In the genomic region with DNA sequence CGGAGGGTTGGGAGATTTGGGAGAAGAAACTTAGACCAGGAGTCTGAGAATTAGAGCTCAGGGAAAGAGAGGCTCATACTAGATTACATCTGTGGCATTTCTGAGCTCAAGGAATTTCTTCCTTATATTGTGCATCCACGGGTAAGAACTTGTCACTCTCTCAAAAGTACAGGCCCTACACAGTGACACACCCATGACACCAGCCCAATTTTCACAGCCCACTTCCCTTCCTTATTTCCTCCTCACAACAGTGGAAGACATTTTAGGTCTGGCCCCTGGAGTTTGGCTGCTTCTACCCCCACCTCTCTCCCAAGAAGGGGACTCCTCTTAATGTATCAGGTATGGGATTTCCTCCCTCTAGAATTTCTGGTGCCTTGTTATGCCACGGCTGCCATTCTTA, we compare ENCODE assay signal across 13 cellular contexts. TPM values are rescaled to one million over a fixed set of nuclear protein-coding genes. Genes with fewer than 3 reads are reported as not detected.
DNase-seq lines count a peak whose midpoint lies in the region; ATAC-seq, FAIRE-seq and TF ChIP-seq lines count a peak whose summit lies in the region.
"Had no signal": no experiment of that assay in that cellular context is flagged by ENCODE, and none has a peak within 500 bp of the region (broad histone marks: within the 10 kb centered on the region; RNA-seq: fewer than 3 reads in every experiment).

No MANE protein-coding gene starts in this region.

- FAIRE-seq in K562 (lab: Jason Lieb, UNC): no peak
- FAIRE-seq: H54, small intestine had no signal

- 45 to 57% methylated on average over 3 of the region's 3 CpGs for WGBS in GM23248 (ENCODE audit: low coverage in 1 of 2, low lambda C conversion rate in 2 of 2, missing lambda C conversion rate in 2 of 2), 2 experiments
- 16% methylated on average over 3 of the region's 3 CpGs for WGBS in K562 (ENCODE audit: insufficient coverage, low coverage, missing lambda C conversion rate)
- WGBS in lower leg skin, 2 donors: 38 to 51% methylated on average over 3 of the region's 3 CpGs

- no peaks in the 10 kb centered on the region for H3K27me3 ChIP-seq in BLaER1 treated with 17β-estradiol and CSF1 and Interleukin-3, amounts not matched to agents 10 nM and 100 nM
- H3K27me3 ChIP-seq in GM23248 (replicated peaks; ENCODE audit: insufficient read depth) (no peaks in the 10 kb centered on the region), K562 (ENCODE audit: control insufficient read depth in 2 of 2, insufficient read depth in 2 of 2, low read length in 2 of 2) (no peaks in the 10 kb centered on the region)

- TF ChIP-seq CTCF in K562 (IDR thresholded peaks at IDR 0.05 in 2 of 3, conservative IDR thresholded peaks at IDR 0.05 in 1 of 3; ENCODE audit: insufficient read depth in 2 of 3, low read depth in 1 of 3, low read length in 3 of 3) (no peak), lower leg skin (IDR thresholded peaks at IDR 0.05) (no peak)

- H3K9me1 ChIP-seq in K562 (ENCODE audit: control insufficient read depth, insufficient read depth, low read length): peaks cover 3% of the 10 kb centered on the region

- H3K4me3 Mint-ChIP-seq in naive B cell: peak overlapping the region in 5 of 8 donors; percentile 26 to 80 (median 53)

- in situ Hi-C loops in GM23248 (cut with MboI): no loop called here
- in situ Hi-C loops in K562 (cut with MboI): loop anchor here (10.0 kb wide), 1 partner anchor 51 kb away; no protein-coding TSS in a partner anchor

- DNase-seq in GM23248 (no peak), K562 (ENCODE audit: extremely low read depth in 1 of 4, low spot score in 3 of 4) (no peak), naive B cell (no peak), lower leg skin (ENCODE audit: low spot score in 2 of 2) (no peak), dermis blood vessel endothelial cell (no peak)

- no peak for TF ChIP-seq POLR2A in K562 (conservative IDR thresholded peaks at IDR 0.05)
- TF ChIP-seq POLR2A in lower leg skin (IDR thresholded peaks at IDR 0.05): no peak

- intact Hi-C loops in K562 (cut with micrococcal nuclease): loop anchor here (1.0 kb wide), 3 partner anchors 14 to 46 kb away; no protein-coding TSS in a partner anchor
- intact Hi-C loops in lower leg skin (cut with DNase I; ENCODE audit: low total_unique reads): no loop called here

- TF ChIP-seq RAD21 in K562 (CRISPR knock-in tag; conservative IDR thresholded peaks at IDR 0.05 in 1 of 2, IDR thresholded peaks at IDR 0.05 in 1 of 2): no peak

- no peaks in the 10 kb centered on the region for H3K9me2 ChIP-seq in GM23248 (ENCODE audit: insufficient read depth)

- H3K9ac ChIP-seq in BLaER1 treated with 17β-estradiol and CSF1 and Interleukin-3, amounts not matched to agents 10 nM and 100 nM: peak overlapping the region in 10 of 11 experiments; percentile 14 to 78 (median 51); a peak in 19 of 22 replicates
- H3K9ac ChIP-seq in GM23248: no peak overlapping the region
- H3K9ac ChIP-seq in K562 (ENCODE audit: insufficient read depth in 1 of 2, low read depth in 2 of 2, low read length in 2 of 2): peak overlapping the region; percentile 45 to 84; a peak in 1 of 4 replicates

- H3K79me2 ChIP-seq in GM23248 (ENCODE audit: insufficient read depth) (peaks cover 7% of the 10 kb centered on the region), K562 (ENCODE audit: control insufficient read depth, insufficient read depth, low read length) (peaks cover 54% of the 10 kb centered on the region)

- H3K27me3 Mint-ChIP-seq in naive B cell: no peaks in the 10 kb centered on the region

- peaks cover 43 to 55% (median 47%) of the 10 kb centered on the region in 3 donors for H3K4me1 Mint-ChIP-seq in naive B cell

- peak overlapping the region in 2 of 6 donors; percentile 69 to 70 for H3K27ac Mint-ChIP-seq in naive B cell

- H3K36me3 Mint-ChIP-seq in naive B cell: no peaks in the 10 kb centered on the region

- peak overlapping the region; percentile 85 to 97 (median 92) for H3K4me2 ChIP-seq in BLaER1 treated with 17β-estradiol and CSF1 and Interleukin-3, amounts not matched to agents 10 nM and 100 nM
- no peak overlapping the region for H3K4me2 ChIP-seq in GM23248 (ENCODE audit: unreplicated experiment)
- peak overlapping the region; percentile 59; the same call in 1 of the 2 replicates for H3K4me2 ChIP-seq in K562 (ENCODE audit: insufficient read depth, low read length)

- H2AFZ ChIP-seq in GM23248: no peak overlapping the region
- H2AFZ ChIP-seq in K562 (ENCODE audit: low read depth, low read length): no peak overlapping the region

- CTCF ChIA-PET in K562 (lab: Yijun Ruan, JAX; ENCODE audit: low intra/inter-chr PET ratio): interaction anchor here (0.6 to 1.3 kb wide), 2 partner anchors 177 to 793 kb away, joined by 3 read pairs; no protein-coding TSS in a partner anchor

- no peak for TF ChIP-seq EP300 in K562 (IDR thresholded peaks at IDR 0.05; ENCODE audit: low read length)

- peaks cover 59 to 93% (median 73%) of the 10 kb centered on the region in 10 experiments for H3K4me1 ChIP-seq in BLaER1 treated with 17β-estradiol and CSF1 and Interleukin-3, amounts not matched to agents 10 nM and 100 nM
- H3K4me1 ChIP-seq in GM23248 (ENCODE audit: insufficient read depth) (no peaks in the 10 kb centered on the region), K562 (replicated peaks in 1 of 2; ENCODE audit: control insufficient read depth in 2 of 2, insufficient read depth in 2 of 2, low read length in 2 of 2) (peaks cover 40 to 42% of the 10 kb centered on the region in 2 experiments)

- POLR2A ChIA-PET in K562 (lab: Yijun Ruan, JAX): interaction anchor here (0.6 to 1.9 kb wide), 9 partner anchors 9 to 98 kb away, joined by 3 to 5 read pairs (median 4); partner anchors contain the start of gene ZNF385A

- peaks cover 0 to 46% (median 28%) of the 10 kb centered on the region in 11 experiments; a peak in 16 of 22 replicates for H4K20me1 ChIP-seq in BLaER1 treated with 17β-estradiol and CSF1 and Interleukin-3, amounts not matched to agents 10 nM and 100 nM
- no peaks in the 10 kb centered on the region for H4K20me1 ChIP-seq in GM23248 (ENCODE audit: insufficient read depth)
- no peaks in the 10 kb centered on the region; the same call in 1 of the 2 replicates for H4K20me1 ChIP-seq in K562 (replicated peaks; ENCODE audit: control insufficient read depth, insufficient read depth, low read length)

- H3F3A ChIP-seq in GM23248 (ENCODE audit: insufficient read depth): peaks cover 66% of the 10 kb centered on the region

- no TSS peak for BruUV-seq in K562 (replicated peaks; lab: Mats Ljungman, UMichigan)

- peaks cover 44 to 62% (median 46%) of the 10 kb centered on the region in 11 experiments for H3K36me3 ChIP-seq in BLaER1 treated with 17β-estradiol and CSF1 and Interleukin-3, amounts not matched to agents 10 nM and 100 nM
- H3K36me3 ChIP-seq in GM23248 (ENCODE audit: low read depth): peaks cover 47% of the 10 kb centered on the region
- H3K36me3 ChIP-seq in K562 (ENCODE audit: control insufficient read depth, insufficient read depth, low read length): peaks cover 56% of the 10 kb centered on the region; the same call in 2 of the 3 replicates

- H3K27ac ChIP-seq in BLaER1 treated with 17β-estradiol and CSF1 and Interleukin-3, amounts not matched to agents 10 nM and 100 nM: peak overlapping the region; percentile 14 to 76 (median 64); a peak in 20 of 22 replicates
- peak overlapping the region; percentile 8; the same call in 1 of the 2 replicates for H3K27ac ChIP-seq in GM23248
- peak overlapping the region; percentile 65; the same call in 2 of the 3 replicates for H3K27ac ChIP-seq in K562 (ENCODE audit: extremely low read depth, low read depth, low read length)
- H3K27ac ChIP-seq: coronary artery had no signal

- H3K9me3 Mint-ChIP-seq in naive B cell: no peaks in the 10 kb centered on the region

- no peak for ATAC-seq in K562
- ATAC-seq in naive B cell (ENCODE audit: low read depth in 2 of 2): no peak
- ATAC-seq in HG03378 (IDR thresholded peaks at IDR 0.05; ENCODE audit: unreplicated experiment): no peak
- no peak for ATAC-seq in HG02798 (IDR thresholded peaks at IDR 0.05; ENCODE audit: poor library complexity, unreplicated experiment)

- H3K9me3 ChIP-seq in BLaER1 treated with 17β-estradiol and CSF1 and Interleukin-3, amounts not matched to agents 10 nM and 100 nM (replicated peaks in 1 of 11): no peaks in the 10 kb centered on the region
- H3K9me3 ChIP-seq in GM23248 (ENCODE audit: low read depth) (no peaks in the 10 kb centered on the region), K562 (replicated peaks; ENCODE audit: control insufficient read depth, insufficient read depth, low read depth, low read length) (no peaks in the 10 kb centered on the region)

- H3K4me3 ChIP-seq in BLaER1 treated with 17β-estradiol and CSF1 and Interleukin-3, amounts not matched to agents 10 nM and 100 nM: peak overlapping the region in 3 of 10 experiments; percentile 6 to 41 (median 26); a peak in 3 of 20 replicates
- H3K4me3 ChIP-seq in GM23248 (no peak overlapping the region), K562 (no peak overlapping the region), lower leg skin (ENCODE audit: low read depth, poor library complexity, severe bottlenecking) (no peak overlapping the region)
- H3K4me3 ChIP-seq: coronary artery had no signal

RNA-seq across cellular contexts. Expression of gene ZNF385A, which starts 9.2 kb away (rescaled TPM):
- 1.6 and 1.8 TPM in 2 replicates for total RNA-seq in GM23248 (2014; rRNA removed; shearing (Covaris generic))
- polyA plus RNA-seq in GM23248 (2016; fragmentation: Nextera tagmentation; extraction: Ambion mirVana) (2.9 and 3.1 TPM in 2 replicates), K562 (2011; rRNA removed) (7.7 and 15.6 TPM in 2 replicates), K562 (2014; fragmentation: Illumina TruSeq; extraction: Trizol) (65.7 and 88.2 TPM in 2 replicates), K562 (2014; fragmentation: Nextera tagmentation; extraction: Ambion mirVana) (1 to 10 TPM; 1.0 TPM), K562 (2014; rRNA removed) (30.3 and 34.6 TPM in 2 replicates), naive B cell (ENCODE audit: low read depth in 6 of 6) (10 to 100 TPM in 3 of 6 donors, 1 to 10 TPM in 3; 6.1 to 18.2 (median 10.5) TPM)
- 8.1 and 25.0 TPM in 2 replicates for total RNA-seq in K562 (2011; cell fraction: chromatin; rRNA removed; ENCODE audit: low replicate concordance)
- 9.7 and 11.1 TPM in 2 replicates for total RNA-seq in K562 (2011; cell fraction: nucleolus; rRNA removed)
- total RNA-seq in K562 (2011; cell fraction: nucleoplasm; rRNA removed): 9.7 and 11.8 TPM in 2 replicates
- total RNA-seq in K562 (2014; rRNA removed) (15.9 and 17.7 TPM in 2 replicates), K562 (2014; rRNA removed; fragmentation: Illumina TruSeq; extraction: Trizol) (3.5 and 3.7 TPM in 2 replicates), K562 (2015; rRNA removed; fragmentation: Illumina TruSeq; extraction: Trizol) (5.9 and 8.7 TPM in 2 replicates), K562 (2021) (96.5 and 111 TPM in 2 replicates), lower leg skin (100 to 1,000 TPM in 3 of 4 donors, 10 to 100 TPM in 1; 89.0 to 183 (median 146) TPM), dermis blood vessel endothelial cell (2.2 and 4.0 TPM in 2 replicates)
- polyA plus RNA-seq in K562 (2011; cell fraction: cytosol; rRNA removed): 11.8 and 25.5 TPM in 2 replicates
- polyA plus RNA-seq in K562 (2011; cell fraction: nucleus; rRNA removed): 15.0 and 32.1 TPM in 2 replicates
- polyA plus RNA-seq in K562 (2012): 35.9 and 43.9 TPM in 2 replicates
- polyA minus RNA-seq in K562 (2011; rRNA and poly(A)+ RNA removed): 4.7 and 6.3 TPM in 2 replicates
- polyA minus RNA-seq in K562 (2011; cell fraction: cytosol; rRNA and poly(A)+ RNA removed): 31.2 and 48.8 TPM in 2 replicates
- polyA minus RNA-seq in K562 (2011; cell fraction: nucleus; rRNA and poly(A)+ RNA removed): 6.7 and 8.1 TPM in 2 replicates

RNA-seq across cellular contexts. Expression of gene ITGA5, which starts 25.3 kb away (rescaled TPM):
- total RNA-seq in GM23248 (2014; rRNA removed; shearing (Covaris generic)): 496 and 541 TPM in 2 replicates
- 402 and 416 TPM in 2 replicates for polyA plus RNA-seq in GM23248 (2016; fragmentation: Nextera tagmentation; extraction: Ambion mirVana)
- total RNA-seq in K562 (2011; cell fraction: chromatin; rRNA removed; ENCODE audit: low replicate concordance): 326 and 672 TPM in 2 replicates
- 425 and 592 TPM in 2 replicates for total RNA-seq in K562 (2011; cell fraction: nucleolus; rRNA removed)
- total RNA-seq in K562 (2011; cell fraction: nucleoplasm; rRNA removed): 368 and 393 TPM in 2 replicates
- total RNA-seq in K562 (2014; rRNA removed): 47.4 and 59.0 TPM in 2 replicates
- 41.7 and 49.0 TPM in 2 replicates for total RNA-seq in K562 (2014; rRNA removed; fragmentation: Illumina TruSeq; extraction: Trizol)
- total RNA-seq in K562 (2015; rRNA removed; fragmentation: Illumina TruSeq; extraction: Trizol): 33.7 and 34.5 TPM in 2 replicates
- total RNA-seq in K562 (2021): 71.0 and 75.2 TPM in 2 replicates
- polyA plus RNA-seq in K562 (2011; rRNA removed): 55.5 and 114 TPM in 2 replicates
- polyA plus RNA-seq in K562 (2011; cell fraction: cytosol; rRNA removed): 44.7 and 52.4 TPM in 2 replicates
- 273 and 364 TPM in 2 replicates for polyA plus RNA-seq in K562 (2011; cell fraction: nucleus; rRNA removed)
- 58.8 and 103 TPM in 2 replicates for polyA plus RNA-seq in K562 (2012)
- polyA plus RNA-seq in K562 (2014; fragmentation: Illumina TruSeq; extraction: Trizol): 82.1 and 82.8 TPM in 2 replicates
- 1 to 10 TPM; 9.1 to 9.2 TPM for polyA plus RNA-seq in K562 (2014; fragmentation: Nextera tagmentation; extraction: Ambion mirVana)
- 34.0 and 36.0 TPM in 2 replicates for polyA plus RNA-seq in K562 (2014; rRNA removed)
- polyA minus RNA-seq in K562 (2011; rRNA and poly(A)+ RNA removed): 104 and 113 TPM in 2 replicates
- 72.0 and 119 TPM in 2 replicates for polyA minus RNA-seq in K562 (2011; cell fraction: cytosol; rRNA and poly(A)+ RNA removed)
- polyA minus RNA-seq in K562 (2011; cell fraction: nucleus; rRNA and poly(A)+ RNA removed): 150 and 186 TPM in 2 replicates
- polyA plus RNA-seq in naive B cell (ENCODE audit: low read depth in 6 of 6): 1 to 10 TPM in 5 of 6 donors, not detected in 1; 1.7 to 4.6 (median 2.3) TPM
- 10 to 100 TPM; 21.2 to 75.9 (median 29.4) TPM for total RNA-seq in lower leg skin
- total RNA-seq in dermis blood vessel endothelial cell: 567 and 846 TPM in 2 replicates

RNA-seq across cellular contexts. Expression of gene GPR84, which starts 29.5 kb away (rescaled TPM):
- total RNA-seq in GM23248 (2014; rRNA removed; shearing (Covaris generic)): not detected in 2 replicates
- polyA plus RNA-seq in GM23248 (2016; fragmentation: Nextera tagmentation; extraction: Ambion mirVana) (not detected in 2 replicates), K562 (2011; rRNA removed) (0.16 TPM in 1 of 2 replicates, not detected in the other), K562 (2014; fragmentation: Illumina TruSeq; extraction: Trizol) (0.10 TPM in 1 of 2 replicates, not detected in the other), K562 (2014; fragmentation: Nextera tagmentation; extraction: Ambion mirVana) (under 1 TPM; 0.07 to 0.18 TPM), K562 (2014; rRNA removed) (not detected in 2 replicates), naive B cell (ENCODE audit: low read depth in 6 of 6) (not detected)
- 0.48 and 1.8 TPM in 2 replicates for total RNA-seq in K562 (2011; cell fraction: chromatin; rRNA removed; ENCODE audit: low replicate concordance)
- total RNA-seq in K562 (2011; cell fraction: nucleolus; rRNA removed): 0.13 and 0.17 TPM in 2 replicates
- total RNA-seq in K562 (2011; cell fraction: nucleoplasm; rRNA removed): 0.44 and 0.69 TPM in 2 replicates
- total RNA-seq in K562 (2014; rRNA removed) (0.16 TPM in 1 of 2 replicates, not detected in the other), K562 (2014; rRNA removed; fragmentation: Illumina TruSeq; extraction: Trizol) (0.11 TPM in 1 of 2 replicates, not detected in the other), K562 (2015; rRNA removed; fragmentation: Illumina TruSeq; extraction: Trizol) (not detected in 2 replicates), K562 (2021) (not detected in 2 replicates), lower leg skin (under 1 TPM in 1 of 4 donors, not detected in 3; 0.42 TPM), dermis blood vessel endothelial cell (under 0.01 and 0.05 TPM in 2 replicates)
- polyA plus RNA-seq in K562 (2011; cell fraction: cytosol; rRNA removed): not detected in 2 replicates
- 0.25 and 0.44 TPM in 2 replicates for polyA plus RNA-seq in K562 (2011; cell fraction: nucleus; rRNA removed)
- 0.07 and 0.47 TPM in 2 replicates for polyA plus RNA-seq in K562 (2012)
- 0.12 TPM in 1 of 2 replicates, not detected in the other for polyA minus RNA-seq in K562 (2011; rRNA and poly(A)+ RNA removed)
- not detected in 2 replicates for polyA minus RNA-seq in K562 (2011; cell fraction: cytosol; rRNA and poly(A)+ RNA removed)
- 0.22 TPM in 1 of 2 replicates, not detected in the other for polyA minus RNA-seq in K562 (2011; cell fraction: nucleus; rRNA and poly(A)+ RNA removed)
- total RNA-seq: fibroblast of villous mesenchyme, myocyte had no signal

Comparison
In these comparisons a context has a peak if more than half of its experiments do, and no peak if none do; other contexts are left out.
1. H3K27ac ChIP-seq: peak in every context shown above with its lines; median percentile 65 in K562; 64 in BLaER1 treated with 17β-estradiol and CSF1 and Interleukin-3, amounts not matched to agents 10 nM and 100 nM; 8 in GM23248.